ENCODE assay signal across 14 cellular contexts in genomic region chrX:52914704-52915103, GRCh38. TPM values are rescaled to one million over a fixed set of nuclear protein-coding genes. Genes with fewer than 3 reads are reported as not detected.
"Had no signal": no experiment of that assay in that cellular context is flagged by ENCODE, and none has a peak within 500 bp of the region (broad histone marks: within the 10 kb centered on the region; RNA-seq: fewer than 3 reads in every experiment).

No MANE protein-coding gene starts in this region.

RNA-seq across cellular contexts. Expression of gene XAGE3, which starts 46.8 kb away (rescaled TPM):
- total RNA-seq: activated B cell treated with CpG ODN at 0.5 μM for 24 hours; activated CD4-positive, alpha-beta memory T cell treated with anti-CD3 and anti-CD28 coated beads for 36 hours; activated CD4-positive, alpha-beta T cell treated with anti-CD3 and anti-CD28 coated beads, Interleukin-2, amount 10 ng/mL, durations not matched to agents 24 days and 14 days; activated CD8-positive, alpha-beta memory T cell treated with anti-CD3 and anti-CD28 coated beads for 36 hours; activated CD8-positive, alpha-beta T cell treated with anti-CD3 and anti-CD28 coated beads for 36 hours; activated naive CD4-positive, alpha-beta T cell treated with anti-CD3 and anti-CD28 coated beads for 36 hours; activated naive CD4-positive, alpha-beta T cell treated with anti-CD3 and anti-CD28 coated beads, Interleukin-2, amount 50 U/mL, for 72 hours; activated naive CD8-positive, alpha-beta T cell treated with anti-CD3 and anti-CD28 coated beads for 36 hours; activated T-cell treated with anti-CD3 and anti-CD28 coated beads, Interleukin-2, amount 50 U/mL, for 4 hours; adrenal gland; aorta; bronchial epithelial cell; cardiac muscle cell; chondrocyte had no signal
- polyA plus RNA-seq: adrenal gland, aorta, cardiac muscle cell had no signal
